Comparison of ENCODE assay signal across 14 cellular contexts in genomic region chr3:52218026-52218425, GRCh38. TPM values are rescaled to one million over a fixed set of nuclear protein-coding genes. Genes with fewer than 3 reads are reported as not detected.
A peak's percentile ranks its signal among the peaks of the same experiment; 100 is the strongest.
DNase-seq lines count a peak whose midpoint lies in the region; ATAC-seq and TF ChIP-seq lines count a peak whose summit lies in the region.
"Had no signal": no experiment of that assay in that cellular context is flagged by ENCODE, and none has a peak within 500 bp of the region (broad histone marks: within the 10 kb centered on the region; RNA-seq: fewer than 3 reads in every experiment).

No MANE protein-coding gene starts in this region.

- H3K9me3 ChIP-seq in heart left ventricle = no peaks in the 10 kb centered on the region
- no peaks in the 10 kb centered on the region for H3K9me3 ChIP-seq in mucosa of rectum (ENCODE audit: control insufficient read depth in 2 of 2, low read length in 2 of 2)
- H3K9me3 ChIP-seq in upper lobe of left lung = no peaks in the 10 kb centered on the region
- H3K9me3 ChIP-seq: HAP-1, MG63 had no signal

- TF ChIP-seq POLR2A in heart left ventricle (IDR thresholded peaks at IDR 0.05) (no peak), upper lobe of left lung (IDR thresholded peaks at IDR 0.05) (no peak)

- H3K4me3 Mint-ChIP-seq in activated naive CD8-positive, alpha-beta T cell = peak overlapping the region; percentile 73

- H3K9ac ChIP-seq in mucosa of rectum (ENCODE audit: low read depth in 1 of 2, low read length in 2 of 2) = no peak overlapping the region

- peak overlapping the region in 9 of 12 donors; percentile 14 to 40 (median 25) for H3K4me3 ChIP-seq in heart left ventricle
- no peak overlapping the region for H3K4me3 ChIP-seq in mucosa of rectum (ENCODE audit: low read length in 2 of 2)
- no peak overlapping the region for H3K4me3 ChIP-seq in upper lobe of left lung
- H3K4me3 ChIP-seq: cardiac muscle cell, HAP-1, MG63 had no signal

- H3K27me3 ChIP-seq in heart left ventricle (no peaks in the 10 kb centered on the region), mucosa of rectum (ENCODE audit: control insufficient read depth in 2 of 2, insufficient read depth in 2 of 2, low read length in 2 of 2) (no peaks in the 10 kb centered on the region), upper lobe of left lung (no peaks in the 10 kb centered on the region)
- H3K27me3 ChIP-seq: cardiac muscle cell, MG63 had no signal

- H3K27ac Mint-ChIP-seq in activated naive CD8-positive, alpha-beta T cell = peak overlapping the region; percentile 68

- H3K9me3 Mint-ChIP-seq in activated naive CD8-positive, alpha-beta T cell (ENCODE audit: low read depth) = no peaks in the 10 kb centered on the region

- peaks cover 64% of the 10 kb centered on the region for H3K4me1 Mint-ChIP-seq in activated naive CD8-positive, alpha-beta T cell (ENCODE audit: low read depth)

- DNase-seq in heart left ventricle (no peak), cardiac septum (ENCODE audit: low spot score) (no peak), upper lobe of left lung (no peak), globus pallidus (ENCODE audit: low spot score) (no peak), GDM1 (lab: John Stamatoyannopoulos, UW) (no peak)
- DNase-seq: MG63, NCI-H510A treated with DMSO at 0.1 percent for 48 hours had no signal

- H3K36me3 ChIP-seq in heart left ventricle = peaks cover 0 to 30% (median 28%) of the 10 kb centered on the region in 9 donors
- H3K36me3 ChIP-seq in mucosa of rectum (ENCODE audit: control insufficient read depth in 2 of 2, insufficient read depth in 2 of 2, low read length in 2 of 2) = peaks cover 21 to 22% of the 10 kb centered on the region in 2 donors
- H3K36me3 ChIP-seq in upper lobe of left lung = peaks cover 13 to 31% (median 25%) of the 10 kb centered on the region in 4 donors
- H3K36me3 ChIP-seq: MG63 had no signal

- peaks cover 12% of the 10 kb centered on the region for H3K36me3 Mint-ChIP-seq in activated naive CD8-positive, alpha-beta T cell

- H3K4me1 ChIP-seq in heart left ventricle (peaks cover 5 to 64% (median 40%) of the 10 kb centered on the region in 12 donors), mucosa of rectum (ENCODE audit: control insufficient read depth in 2 of 2, insufficient read depth in 2 of 2, low read length in 2 of 2) (peaks cover 30 to 32% of the 10 kb centered on the region in 2 donors), upper lobe of left lung (peaks cover 43 to 52% (median 50%) of the 10 kb centered on the region in 4 donors)
- H3K4me1 ChIP-seq: HAP-1 had no signal

- no peak for TF ChIP-seq EP300 in upper lobe of left lung (IDR thresholded peaks at IDR 0.05)

- ATAC-seq in heart left ventricle = no peak
- no peak for ATAC-seq in upper lobe of left lung (ENCODE audit: low FRiP score in 2 of 2)
- no peak for ATAC-seq in GM21619 (IDR thresholded peaks at IDR 0.05; ENCODE audit: unreplicated experiment)

- 48 to 70% (median 61%) methylated on average over 3 of the region's 3 CpGs for WGBS in heart left ventricle, 4 donors
- WGBS in upper lobe of left lung, 2 donors = 62 to 70% methylated on average over 2 to 3 of the region's 3 CpGs

- H3K27me3 Mint-ChIP-seq in activated naive CD8-positive, alpha-beta T cell = no peaks in the 10 kb centered on the region

- intact Hi-C loops in heart left ventricle (cut with DNase I) = loop anchor here in 2 of 10 donors (5.0 kb wide), 2 partner anchors 66 to 216 kb away; partner anchors contain the start of gene POC1A (in 2 of the 2)
- intact Hi-C loops in cardiac septum (cut with DNase I) = loop anchor here (10.0 kb wide), 1 partner anchor 213 kb away; no protein-coding TSS in a partner anchor

- TF ChIP-seq CTCF in heart left ventricle (IDR thresholded peaks at IDR 0.05) (no peak), upper lobe of left lung (IDR thresholded peaks at IDR 0.05) (no peak)

- H3K27ac ChIP-seq in heart left ventricle (peak overlapping the region; percentile 59 to 92 (median 81)), mucosa of rectum (ENCODE audit: low read depth in 2 of 2, low read length in 2 of 2) (peak overlapping the region; percentile 88 to 93), upper lobe of left lung (peak overlapping the region; percentile 75 to 90 (median 79))
- H3K27ac ChIP-seq: cardiac muscle cell had no signal

RNA-seq across cellular contexts. Expression of gene TLR9, which starts 7.4 kb away (rescaled TPM):
- under 1 TPM in 8 of 9 donors, not detected in 1; 0.12 to 0.65 (median 0.29) TPM for total RNA-seq in heart left ventricle
- polyA plus RNA-seq in heart left ventricle = under 1 TPM; 0.04 to 0.23 TPM
- 0.16 TPM for total RNA-seq in cardiac septum
- total RNA-seq in upper lobe of left lung = 1 to 10 TPM in 1 of 6 donors, under 1 TPM in 1, not detected in 4; 0.29 to 1.1 TPM
- total RNA-seq: renal cortical epithelial cell, SK-MEL-5 had no signal
- polyA plus RNA-seq: cardiac muscle cell had no signal

RNA-seq across cellular contexts. Expression of gene ALAS1, which starts 20.1 kb away (rescaled TPM):
- total RNA-seq in heart left ventricle (100 to 1,000 TPM in 8 of 9 donors, 10 to 100 TPM in 1; 77.9 to 213 (median 146) TPM), cardiac septum (154 TPM), upper lobe of left lung (10 to 100 TPM; 53.2 to 97.3 (median 74.0) TPM)
- 100 to 1,000 TPM; 107 to 132 TPM for polyA plus RNA-seq in heart left ventricle

RNA-seq across cellular contexts. Expression of gene TWF2, which starts 20.9 kb away (rescaled TPM):
- total RNA-seq in heart left ventricle = 100 to 1,000 TPM in 7 of 9 donors, 10 to 100 TPM in 2; 62.9 to 133 (median 117) TPM
- polyA plus RNA-seq in heart left ventricle = 100 to 1,000 TPM in 1 of 2 donors, 10 to 100 TPM in 1; 45.8 to 109 TPM
- 69.5 TPM for total RNA-seq in cardiac septum
- total RNA-seq in upper lobe of left lung = 10 to 100 TPM; 31.9 to 83.5 (median 66.6) TPM

RNA-seq across cellular contexts. Expression of gene PPM1M, which starts 27.5 kb away (rescaled TPM):
- total RNA-seq in heart left ventricle (10 to 100 TPM in 2 of 9 donors, 1 to 10 TPM in 7; 5.7 to 30.2 (median 8.2) TPM), cardiac septum (8.9 TPM), upper lobe of left lung (10 to 100 TPM; 18.7 to 68.1 (median 47.8) TPM)
- 1 to 10 TPM; 5.6 to 6.6 TPM for polyA plus RNA-seq in heart left ventricle

Comparison
In these comparisons a context has a peak if more than half of its experiments do, and no peak if none do; other contexts are left out.
1. H3K4me3 ChIP-seq: peak in heart left ventricle (9 of 12); none in mucosa of rectum (0 of 2) and upper lobe of left lung (0 of 4).
2. Peak in every context shown above with its lines, with median percentiles within 50 percentile points of each other: H3K27ac ChIP-seq.